Comparison of ENCODE assay signal across 8 cellular contexts in genomic region chr1:58783993-58784757, GRCh38. TPM values are rescaled to one million over a fixed set of nuclear protein-coding genes. Genes with fewer than 3 reads are reported as not detected.
DNase-seq lines count a peak whose midpoint lies in the region; ATAC-seq and TF ChIP-seq lines count a peak whose summit lies in the region.

JUN (minus strand) TSS chr1:58784047; CDS start chr1:58783070, 977 bp downstream.

- DNase-seq in EL (peak; percentile 100), H7 (peak; percentile 98), M059J (ENCODE audit: low read depth) (peak; percentile 100), SHP77 (lab: John Stamatoyannopoulos, UW) (peak; percentile 98 to 99), fibroblast of peridontal ligament (ENCODE audit: extremely low read depth) (peak; percentile 100), natural killer cell (peak; percentile 98)
- peak; percentile 98 for DNase-seq in activated effector memory CD4-positive, alpha-beta T cell treated with Interleukin-2 at 50 U/mL for 16 hours
- DNase-seq in stimulated activated naive CD4-positive, alpha-beta T cell treated with Interleukin-2 at 50 U/mL for 16 hours (lab: John Stamatoyannopoulos, UW), result peak; percentile 99

- H3K27ac Mint-ChIP-seq in natural killer cell, result peak within 1 kb of the TSS; percentile 96 to 99

- H3K36me3 Mint-ChIP-seq in natural killer cell, result no peaks in the 10 kb centered on the region

- peaks cover 18% of the 10 kb centered on the region for H3K27me3 ChIP-seq in H7 (ENCODE audit: control insufficient read depth, insufficient read depth, low read length)

- intact Hi-C loops in natural killer cell (cut with micrococcal nuclease), result loop anchor here (1.0 to 10.0 kb wide), 9 partner anchors 29 to 512 kb away; partner anchors contain the start of genes MYSM1 and OMA1

- peaks cover 0 to 9% of the 10 kb centered on the region in 2 donors for H3K27me3 Mint-ChIP-seq in natural killer cell (ENCODE audit: low read depth in 2 of 2)

- H3K4me3 ChIP-seq in H7 (ENCODE audit: insufficient read depth, low read depth, low read length), result peak within 1 kb of the TSS; percentile 85

- no peaks in the 10 kb centered on the region for H3K36me3 ChIP-seq in H7 (replicated peaks; ENCODE audit: control insufficient read depth, insufficient read depth, low read length)

- peaks cover 47 to 61% of the 10 kb centered on the region in 2 donors for H3K4me1 Mint-ChIP-seq in natural killer cell

- H3K4me3 Mint-ChIP-seq in natural killer cell, result peak within 1 kb of the TSS; percentile 92

- no peak for TF ChIP-seq CTCF in natural killer cell (IDR thresholded peaks at IDR 0.05)

- H3K9me3 Mint-ChIP-seq in natural killer cell, result peaks cover 0 to 3% of the 10 kb centered on the region in 2 donors

- peak; percentile 66 to 86 (median 69) for ATAC-seq in natural killer cell

RNA-seq across cellular contexts. Expression of gene JUN, which starts in this region (rescaled TPM):
- total RNA-seq in H7 (2014; rRNA removed; shearing (Covaris generic)), result 37.1 and 64.0 TPM in 2 replicates
- 49.3 and 85.5 TPM in 2 replicates for total RNA-seq in M059J (2014; rRNA removed; shearing (Covaris generic))
- total RNA-seq in natural killer cell, result 1,000 to 10,000 TPM; 1,209 to 1,942 (median 1,808) TPM

Comparison
In these comparisons a context has a peak if more than half of its experiments do, and no peak if none do; other contexts are left out.
1. Peak in every context shown above with its lines: DNase-seq, ATAC-seq and H3K4me3 ChIP-seq.
2. RNA of gene JUN (total RNA-seq): 1,209 to 1,942 TPM in natural killer cell; 49.3 to 85.5 TPM in M059J and 37.1 to 64.0 TPM in H7; every median in the first group is over 10 times any median in the second.